ENCODE assay signal across 17 cellular contexts in the genomic region with DNA sequence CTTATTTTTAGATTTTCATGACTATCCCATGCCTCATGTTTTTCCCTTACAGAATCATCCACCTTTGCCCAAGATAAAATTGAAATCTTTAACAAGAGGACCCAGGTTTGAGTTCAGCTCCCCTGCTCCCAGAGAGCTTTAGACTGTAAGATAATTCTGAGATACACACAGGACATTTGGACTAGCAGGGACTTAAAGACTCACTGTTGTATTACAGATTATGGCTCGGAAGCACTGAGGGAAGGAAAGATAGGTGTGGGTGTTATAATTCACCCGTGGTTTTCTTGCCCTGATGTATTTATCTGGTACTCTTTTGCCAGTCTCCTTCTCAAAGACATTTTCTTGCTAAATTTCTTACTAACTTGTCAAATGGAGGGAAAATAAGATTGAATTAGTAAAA.
"Had no signal": no experiment of that assay in that cellular context is flagged by ENCODE, and none has a peak within 500 bp of the region (broad histone marks: within the 10 kb centered on the region; RNA-seq: fewer than 3 reads in every experiment).

No MANE protein-coding gene starts in this region.

- H3K4me3 Mint-ChIP-seq: activated T-cell treated with anti-CD3 and anti-CD28 coated beads, Interleukin-2, amount 50 U/mL, for 4 hours; central memory CD8-positive, alpha-beta T cell; memory B cell; neural progenitor cell had no signal

- ATAC-seq: activated T-cell treated with anti-CD3 and anti-CD28 coated beads, Interleukin-2, amount 50 U/mL, for 4 hours; esophagus mucosa; right lobe of liver had no signal

- H3K27ac ChIP-seq: brain microvascular endothelial cell, coronary artery, left ventricle myocardium inferior, neural progenitor cell, right lobe of liver, tibial nerve, vagina had no signal

- H3K9me3 ChIP-seq: left ventricle myocardium inferior, right lobe of liver, SK-N-SH, tibial nerve, vagina had no signal

- H3K9me3 Mint-ChIP-seq: activated T-cell treated with anti-CD3 and anti-CD28 coated beads, Interleukin-2, amount 50 U/mL, for 4 hours; central memory CD8-positive, alpha-beta T cell; memory B cell; neural progenitor cell had no signal

- H3K27me3 ChIP-seq: brain microvascular endothelial cell, neural progenitor cell, right lobe of liver, tibial nerve, vagina had no signal

- H3K4me3 ChIP-seq: coronary artery, left ventricle myocardium inferior, neural progenitor cell, right lobe of liver, tibial nerve, vagina had no signal

- H3K27me3 Mint-ChIP-seq: central memory CD8-positive, alpha-beta T cell; memory B cell had no signal

- H3K27ac Mint-ChIP-seq: memory B cell, neural progenitor cell had no signal

- DNase-seq: activated CD4-positive, alpha-beta T cell treated with anti-CD3 and anti-CD28 coated beads for 4 hours; activated naive CD4-positive, alpha-beta T cell treated with anti-CD3 and anti-CD28 coated beads, Interleukin-2, amount 50 U/mL, for 16 hours; activated T-cell treated with anti-CD3 and anti-CD28 coated beads, Interleukin-2, amount 50 U/mL, for 4 hours; anterior cingulate cortex; brain microvascular endothelial cell; hippocampal formation; left ventricle myocardium inferior; right lobe of liver; SHP77; SK-N-SH had no signal

- H3K4me1 ChIP-seq: neural progenitor cell had no signal

- H3K36me3 ChIP-seq: brain microvascular endothelial cell, neural progenitor cell, right lobe of liver, vagina had no signal
